Comparison of ENCODE assay signal across 8 cellular contexts in the genomic region with DNA sequence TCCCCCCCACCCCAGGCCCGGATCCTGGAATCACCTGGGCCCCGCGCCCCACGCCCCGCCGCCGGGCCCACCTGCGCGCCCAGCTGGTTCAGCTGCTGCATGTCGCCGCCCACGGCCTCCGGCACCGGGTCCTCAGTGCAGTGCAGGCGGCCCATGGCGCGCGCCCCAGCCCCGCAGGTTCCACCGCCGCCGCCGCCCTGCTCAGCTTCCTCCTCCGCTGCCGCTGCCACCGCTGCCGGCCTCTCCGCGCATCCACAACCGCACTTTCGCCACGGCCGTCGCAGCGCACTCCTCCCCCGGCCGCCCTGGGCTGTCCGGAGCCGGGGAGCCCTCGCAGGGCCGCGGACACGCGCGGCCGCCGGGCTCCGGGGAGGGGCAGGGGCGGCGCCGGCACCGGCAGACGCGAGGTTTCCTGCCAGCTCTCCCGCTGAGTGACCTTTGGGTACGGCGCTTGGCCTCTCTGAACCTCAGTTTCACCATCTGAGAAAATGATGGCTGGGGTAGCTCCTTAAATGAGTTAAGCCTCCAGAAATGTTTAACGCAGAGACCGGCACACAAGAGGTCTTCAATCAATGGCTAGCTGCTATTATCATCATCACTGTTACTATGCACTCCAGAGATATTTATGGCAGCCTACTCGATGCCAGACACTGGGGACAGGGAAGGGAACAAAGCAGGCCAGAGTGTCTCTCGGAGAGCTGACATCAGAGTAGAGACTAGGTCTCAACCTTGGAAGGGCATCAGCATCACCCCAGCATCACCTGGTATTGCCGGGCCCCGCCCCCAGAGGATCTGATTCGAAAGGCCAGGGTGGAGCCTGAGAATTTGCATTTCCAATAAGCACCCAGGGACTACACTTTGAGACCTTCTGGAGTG. TPM values are rescaled to one million over a fixed set of nuclear protein-coding genes. Genes with fewer than 3 reads are reported as not detected.
DNase-seq lines count a peak whose midpoint lies in the region; ATAC-seq, FAIRE-seq and TF ChIP-seq lines count a peak whose summit lies in the region.

TSS of gene COMMD7 (minus strand) at position 231 of the 876 bp plus-strand sequence. CDS start at position 155, 76 bp downstream.

- no peaks in the 10 kb centered on the region for H3K9me3 ChIP-seq in WERI-Rb-1 (ENCODE audit: severe bottlenecking)
- no peaks in the 10 kb centered on the region for H3K9me3 ChIP-seq in keratinocyte (ENCODE audit: control insufficient read depth, low read depth, low read length)

- peak within 1 kb of the TSS; percentile 31 for H3K27ac ChIP-seq in WERI-Rb-1
- peak within 1 kb of the TSS; percentile 14 for H3K27ac ChIP-seq in keratinocyte (ENCODE audit: control insufficient read depth, insufficient read depth, low read length)

- peak within 1 kb of the TSS; percentile 78 for H2AFZ ChIP-seq in keratinocyte (ENCODE audit: control insufficient read depth, low read length)

- H3K9ac ChIP-seq in keratinocyte (ENCODE audit: control insufficient read depth, extremely low read depth, insufficient read depth, low read length), result peak within 1 kb of the TSS; percentile 82

- peak; percentile 79 for DNase-seq in D341Med (ENCODE audit: low spot score)
- peak; percentile 87 for DNase-seq in NAMALWA (ENCODE audit: low spot score)
- peak; percentile 41 for DNase-seq in WERI-Rb-1
- peak; percentile 42 to 65 for DNase-seq in cardiac fibroblast (ENCODE audit: low read depth in 2 of 2)
- no peak for DNase-seq in keratinocyte (ENCODE audit: low read depth, low spot score)
- DNase-seq in stimulated activated CD4-positive, alpha-beta T cell treated with anti-CD3 and anti-CD28 coated beads, Interleukin-12 subunit alpha, Interleukin-12 subunit beta, amount 100 ng/mL, for 48 hours (ENCODE audit: low read depth in 2 of 3, low spot score in 1 of 3), result peak; percentile 61 to 70 (median 63)
- DNase-seq in putamen (ENCODE audit: low spot score), result no peak

- H3K4me3 ChIP-seq in WERI-Rb-1 (ENCODE audit: low read depth, low read length) (peak within 1 kb of the TSS; percentile 49), cardiac fibroblast (replicated peaks in 1 of 2; ENCODE audit: low read depth in 2 of 2, low read length in 2 of 2) (peak within 1 kb of the TSS; percentile 72 to 77), keratinocyte (ENCODE audit: control insufficient read depth in 2 of 3, extremely low read depth in 1 of 3, insufficient read depth in 2 of 3, low read depth in 1 of 3, low read length in 3 of 3) (peak within 1 kb of the TSS; percentile 68 to 81 (median 68))

- no peaks in the 10 kb centered on the region for H3K79me2 ChIP-seq in keratinocyte (ENCODE audit: control insufficient read depth, insufficient read depth, low read length)

- H3K4me1 ChIP-seq in keratinocyte (ENCODE audit: control insufficient read depth, extremely low read depth, insufficient read depth, low read length), result peaks cover 14% of the 10 kb centered on the region

- dilution Hi-C loops in keratinocyte (cut with MboI; ENCODE audit: extremely low pct_ligation_motif_present, low sequenced_read_pairs), result no loop called here

- no peak for TF ChIP-seq CTCF in WERI-Rb-1 (IDR thresholded peaks at IDR 0.05; ENCODE audit: low read depth, low read length)
- no peak for TF ChIP-seq CTCF in cardiac fibroblast (IDR thresholded peaks at IDR 0.05; ENCODE audit: low read depth, low read length)
- TF ChIP-seq CTCF in keratinocyte (optimal IDR thresholded peaks at IDR 0.05 in 1 of 3, IDR thresholded peaks at IDR 0.05 in 1 of 3, conservative IDR thresholded peaks at IDR 0.05 in 1 of 3; ENCODE audit: extremely low read depth in 1 of 3, insufficient read depth in 2 of 3, low read length in 3 of 3), result no peak

- no peaks in the 10 kb centered on the region for H3K9me1 ChIP-seq in keratinocyte (ENCODE audit: control insufficient read depth, extremely low read depth, insufficient read depth, low read length)

- H3K27me3 ChIP-seq in WERI-Rb-1 (ENCODE audit: insufficient read depth, low read depth, severe bottlenecking) (no peaks in the 10 kb centered on the region), keratinocyte (ENCODE audit: control insufficient read depth, extremely low read depth, insufficient read depth, low read length) (no peaks in the 10 kb centered on the region)

- peak within 1 kb of the TSS; percentile 81 for H3K4me2 ChIP-seq in keratinocyte (ENCODE audit: control insufficient read depth, extremely low read depth, insufficient read depth, low read depth, low read length)

- no peaks in the 10 kb centered on the region for H4K20me1 ChIP-seq in keratinocyte (ENCODE audit: control insufficient read depth, extremely low read depth, insufficient read depth, low read length)

- H3K36me3 ChIP-seq in WERI-Rb-1 (no peaks in the 10 kb centered on the region), keratinocyte (ENCODE audit: control insufficient read depth in 2 of 2, extremely low read depth in 1 of 2, insufficient read depth in 2 of 2, low read length in 2 of 2) (no peaks in the 10 kb centered on the region)

- peak; percentile 67 for ATAC-seq in GM21717 (IDR thresholded peaks at IDR 0.05; ENCODE audit: unreplicated experiment)

- no peak for FAIRE-seq in keratinocyte (lab: Jason Lieb, UNC)

RNA-seq across cellular contexts. Expression of gene COMMD7, which starts in this region (rescaled TPM):
- 33.4 to 39.9 TPM (median 35.8 TPM) in 3 replicates for polyA plus RNA-seq in keratinocyte
- polyA plus RNA-seq in keratinocyte (2011; ENCODE audit: low read depth), result 12.3 TPM
- polyA plus RNA-seq in keratinocyte (2011; cell fraction: cytosol; rRNA removed), result 34.5 and 46.9 TPM in 2 replicates
- polyA plus RNA-seq in keratinocyte (2011; cell fraction: nucleus; rRNA removed), result 15.0 and 16.0 TPM in 2 replicates
- 23.4 and 34.3 TPM in 2 replicates for polyA plus RNA-seq in keratinocyte (2012; ENCODE audit: low replicate concordance)
- polyA minus RNA-seq in keratinocyte, result 14.3 to 15.9 TPM (median 14.9 TPM) in 3 replicates
- polyA minus RNA-seq in keratinocyte (2011; cell fraction: cytosol; rRNA and poly(A)+ RNA removed), result 13.6 TPM
- polyA minus RNA-seq in keratinocyte (2011; cell fraction: nucleus; rRNA and poly(A)+ RNA removed), result 3.8 and 5.7 TPM in 2 replicates

Comparison
In these comparisons a context has a peak if more than half of its experiments do, and no peak if none do; other contexts are left out.
1. DNase-seq: peak in D341Med (single experiment), NAMALWA (single experiment), WERI-Rb-1 (single experiment), cardiac fibroblast (2 of 2) and stimulated activated CD4-positive, alpha-beta T cell treated with anti-CD3 and anti-CD28 coated beads, Interleukin-12 subunit alpha, Interleukin-12 subunit beta, amount 100 ng/mL, for 48 hours (3 of 3); none in keratinocyte (single experiment) and putamen (single experiment).
2. Peak in every context shown above with its lines, with median percentiles within 50 percentile points of each other: H3K4me3 ChIP-seq.